ENCODE assay signal across 14 cellular contexts in the genomic region with DNA sequence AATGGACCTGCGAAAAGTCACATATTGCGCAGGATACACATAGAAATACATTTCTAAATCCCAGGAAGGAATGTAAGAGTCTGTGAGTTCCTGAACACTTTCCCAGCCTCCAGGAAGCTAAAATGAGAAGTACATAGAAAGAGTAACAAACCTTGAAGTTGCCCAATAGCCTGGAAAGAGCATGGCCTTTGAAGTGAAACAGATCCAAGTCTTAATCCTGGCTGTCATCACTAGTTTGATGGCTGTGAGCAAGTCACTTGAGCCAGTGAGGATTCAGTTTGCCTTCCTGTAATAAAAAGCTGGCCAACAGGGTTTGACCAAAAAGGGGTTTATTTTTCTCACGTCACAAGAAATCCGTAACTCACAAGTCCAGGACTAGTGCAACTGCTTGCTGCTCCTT.
DNase-seq lines count a peak whose midpoint lies in the region; ATAC-seq and TF ChIP-seq lines count a peak whose summit lies in the region.
"Had no signal": no experiment of that assay in that cellular context is flagged by ENCODE, and none has a peak within 500 bp of the region (broad histone marks: within the 10 kb centered on the region; RNA-seq: fewer than 3 reads in every experiment).

No MANE protein-coding gene starts in this region.

- no peaks in the 10 kb centered on the region for H3K36me3 ChIP-seq in heart left ventricle
- H3K36me3 ChIP-seq: vagina had no signal

- ATAC-seq in heart left ventricle (peak in 3 of 4 donors; percentile 24 to 82 (median 75)), HG02642 (IDR thresholded peaks at IDR 0.05; ENCODE audit: poor library complexity, unreplicated experiment) (no peak), GM21717 (IDR thresholded peaks at IDR 0.05; ENCODE audit: unreplicated experiment) (no peak)

- H3K9me3 ChIP-seq in heart left ventricle, result no peaks in the 10 kb centered on the region
- H3K9me3 ChIP-seq: vagina had no signal

- TF ChIP-seq CTCF in heart left ventricle (IDR thresholded peaks at IDR 0.05), result no peak

- intact Hi-C loops in heart left ventricle (cut with DNase I), result no loop called here

- 80 to 90% (median 84%) methylated on average over 4 of the region's 4 CpGs for WGBS in heart left ventricle, 4 donors

- no peak overlapping the region for H3K4me3 ChIP-seq in heart left ventricle
- H3K4me3 ChIP-seq: vagina had no signal

- no peaks in the 10 kb centered on the region for H3K27me3 ChIP-seq in heart left ventricle
- H3K27me3 ChIP-seq: vagina had no signal

- no peak for TF ChIP-seq POLR2A in heart left ventricle (IDR thresholded peaks at IDR 0.05)

- peak overlapping the region in 1 of 12 donors; percentile 19 for H3K27ac ChIP-seq in heart left ventricle
- H3K27ac ChIP-seq: vagina had no signal

- peaks cover 0 to 27% (median 11%) of the 10 kb centered on the region in 12 donors for H3K4me1 ChIP-seq in heart left ventricle
- H3K4me1 ChIP-seq: vagina had no signal

- DNase-seq in LHCN-M2 (ENCODE audit: low read depth) (peak; percentile 70), amniotic epithelial cell (ENCODE audit: low read depth) (peak; percentile 93), heart left ventricle (peak in 1 of 5 donors; percentile 27), renal cortical epithelial cell (ENCODE audit: low read depth) (peak; percentile 92), NK-92 (lab: John Stamatoyannopoulos, UW; ENCODE audit: unreplicated experiment) (no peak)
- DNase-seq: effector CD4-positive, alpha-beta T cell; NCI-H2029; NCI-H510A; occipital lobe; SHP77 treated with DMSO at 0.1 percent for 48 hours; stimulated activated CD4-positive, alpha-beta T cell treated with anti-CD3 and anti-CD28 coated beads, Interleukin-4, amount 100 ng/mL, for 24 hours had no signal

Comparison
In these comparisons a context has a peak if more than half of its experiments do, and no peak if none do; other contexts are left out.
1. ATAC-seq: peak in heart left ventricle (3 of 4); none in HG02642 (single experiment) and GM21717 (single experiment).